8 cellular contexts compared by ENCODE assay signal in genomic region chr3:11803977-11804903, GRCh38. TPM values are rescaled to one million over a fixed set of nuclear protein-coding genes. Genes with fewer than 3 reads are reported as not detected.
DNase-seq lines count a peak whose midpoint lies in the region; ATAC-seq and TF ChIP-seq lines count a peak whose summit lies in the region.

No MANE protein-coding gene starts in this region.

- DNase-seq in COLO829 (ENCODE audit: low spot score) (peak; percentile 51), GM19240 (ENCODE audit: insufficient read length, low spot score) (peak; percentile 20), M059J (ENCODE audit: low read depth) (peak; percentile 50), T-cell (peak in 30 of 34 experiments; percentile 2 to 50 (median 18)), chondrocyte (ENCODE audit: low spot score) (no peak), left kidney (ENCODE audit: low read depth, low spot score) (peak; percentile 65), thoracic aorta (ENCODE audit: low spot score) (no peak)
- DNase-seq in NK-92 treated with Interleukin-12 subunit alpha and Interleukin-12 subunit beta, amount 100 ng/mL, for 24 hours (lab: John Stamatoyannopoulos, UW): no peak

- H3K27me3 Mint-ChIP-seq in T-cell: no peaks in the 10 kb centered on the region
- no peaks in the 10 kb centered on the region for H3K27me3 Mint-ChIP-seq in chondrocyte (ENCODE audit: low read depth)

- POLR2A ChIA-PET in T-cell (lab: Charles Lee): no interaction called here

- peaks cover 84% of the 10 kb centered on the region for H3K36me3 Mint-ChIP-seq in T-cell
- peaks cover 56% of the 10 kb centered on the region for H3K36me3 Mint-ChIP-seq in chondrocyte (ENCODE audit: low read depth)

- H3K9me3 Mint-ChIP-seq in T-cell (peaks cover 0 to 18% (median 13%) of the 10 kb centered on the region in 3 donors), chondrocyte (ENCODE audit: low read depth) (peaks cover 20% of the 10 kb centered on the region)

- H3K36me3 ChIP-seq in thoracic aorta: peaks cover 29% of the 10 kb centered on the region

- no peak overlapping the region for H3K4me3 ChIP-seq in thoracic aorta

- H3K4me1 Mint-ChIP-seq in T-cell (peaks cover 2 to 12% (median 8%) of the 10 kb centered on the region in 3 donors), chondrocyte (ENCODE audit: low read depth) (peaks cover 6% of the 10 kb centered on the region)

- peak; percentile 70 to 83 (median 74) for ATAC-seq in T-cell (replicated peaks in 1 of 4)
- ATAC-seq in thoracic aorta (ENCODE audit: insufficient number of reproducible peaks, low FRiP score, low read depth): no peak

- TF ChIP-seq CTCF in chondrocyte (IDR thresholded peaks at IDR 0.05) (peak; percentile 85), thoracic aorta (IDR thresholded peaks at IDR 0.05) (peak; percentile 80)

- H3K9me3 ChIP-seq in thoracic aorta: no peaks in the 10 kb centered on the region

- CTCF ChIA-PET in T-cell (lab: Charles Lee): interaction anchor here (0.5 to 2.1 kb wide), 13 partner anchors 10 to 425 kb away, joined by 3 to 17 read pairs (median 4); no protein-coding TSS in a partner anchor

- H3K4me1 ChIP-seq in thoracic aorta (ENCODE audit: control insufficient read depth in 1 of 2, low read depth in 2 of 2): no peaks in the 10 kb centered on the region

- H3K4me3 Mint-ChIP-seq in T-cell (no peak overlapping the region), chondrocyte (ENCODE audit: unreplicated experiment) (no peak overlapping the region)

- no peaks in the 10 kb centered on the region for H3K27me3 ChIP-seq in thoracic aorta (replicated peaks; ENCODE audit: insufficient read depth)

- no peak overlapping the region for H3K27ac Mint-ChIP-seq in T-cell
- no peak overlapping the region for H3K27ac Mint-ChIP-seq in chondrocyte (ENCODE audit: unreplicated experiment)

- H3K27ac ChIP-seq in thoracic aorta: no peak overlapping the region

RNA-seq across cellular contexts. Expression of gene TAMM41, which starts 42.4 kb away (rescaled TPM):
- 6.5 and 8.2 TPM in 2 replicates for total RNA-seq in M059J (2014; rRNA removed; shearing (Covaris generic))
- total RNA-seq in T-cell (10 to 100 TPM; 19.6 to 43.3 (median 32.4) TPM), chondrocyte (11.2 to 15.9 TPM (median 13.3 TPM) in 3 replicates), thoracic aorta (10 to 100 TPM; 12.3 to 14.5 TPM)

Comparison
In these comparisons a context has a peak if more than half of its experiments do, and no peak if none do; other contexts are left out.
1. DNase-seq: peak in COLO829 (single experiment), GM19240 (single experiment), M059J (single experiment), T-cell (30 of 34) and left kidney (single experiment); none in chondrocyte (single experiment), thoracic aorta (single experiment) and NK-92 treated with Interleukin-12 subunit alpha and Interleukin-12 subunit beta, amount 100 ng/mL, for 24 hours (single experiment).